Comparison of ENCODE assay signal across 20 cellular contexts in genomic region chr3:110530902-110531301, GRCh38.
A peak's percentile ranks its signal among the peaks of the same experiment; 100 is the strongest.
DNase-seq lines count a peak whose midpoint lies in the region; ATAC-seq and TF ChIP-seq lines count a peak whose summit lies in the region.
"Had no signal": no experiment of that assay in that cellular context is flagged by ENCODE, and none has a peak within 500 bp of the region (broad histone marks: within the 10 kb centered on the region; RNA-seq: fewer than 3 reads in every experiment).

No MANE protein-coding gene starts in this region.

- no peak overlapping the region for H2AK9ac ChIP-seq in IMR-90 (replicated peaks; ENCODE audit: low read depth, low read length, poor library complexity)

- peak overlapping the region; percentile 10; the same call in 1 of the 2 replicates for H4K91ac ChIP-seq in IMR-90 (ENCODE audit: insufficient read depth, low read depth, low read length)

- H3K14ac ChIP-seq in IMR-90 (replicated peaks; ENCODE audit: low read depth, low read length) = peak overlapping the region; percentile 72

- CTCF ChIA-PET in IMR-90 (lab: Yijun Ruan, JAX) = interaction anchor here (1.6 kb wide), 2 partner anchors 10 to 57 kb away, joined by 3 to 4 read pairs; no protein-coding TSS in a partner anchor

- H3K9me3 Mint-ChIP-seq in activated T-cell treated with anti-CD3 and anti-CD28 coated beads, Interleukin-2, amount 50 U/mL, for 24 hours = no peaks in the 10 kb centered on the region

- no peaks in the 10 kb centered on the region for H3K9me3 ChIP-seq in IMR-90 (ENCODE audit: control insufficient read depth, insufficient read depth, low read length)
- H3K9me3 ChIP-seq: A549, BE2C, BLaER1 had no signal

- peak overlapping the region; percentile 60 for H2BK20ac ChIP-seq in IMR-90 (ENCODE audit: low read depth, low read length)

- H2AK5ac ChIP-seq in IMR-90 (ENCODE audit: low read depth, low read length) = 0 out of 2 replicates have a peak overlapping the region, but pooled peaks have one; percentile 37

- POLR2A ChIA-PET in IMR-90 (lab: Charles Lee; ENCODE audit: unreplicated experiment) = no interaction called here

- H3K4ac ChIP-seq in IMR-90 (ENCODE audit: low read depth, low read length) = peak overlapping the region; percentile 17; the same call in 1 of the 2 replicates

- no peaks in the 10 kb centered on the region for H3K36me3 ChIP-seq in IMR-90 (ENCODE audit: control insufficient read depth, insufficient read depth, low read length)
- H3K36me3 ChIP-seq: BE2C, BLaER1 had no signal

- peak overlapping the region; percentile 25 for H2BK5ac ChIP-seq in IMR-90 (ENCODE audit: low read depth, low read length, poor library complexity, severe bottlenecking)

- no peaks in the 10 kb centered on the region for H3K27me3 Mint-ChIP-seq in activated T-cell treated with anti-CD3 and anti-CD28 coated beads, Interleukin-2, amount 50 U/mL, for 24 hours
- H3K27me3 Mint-ChIP-seq: CD4-positive, CD25-positive, alpha-beta regulatory T cell had no signal

- in situ Hi-C loops in IMR-90 (cut with MboI; ENCODE audit: low sequenced_read_pairs) = no loop called here

- BruUV-seq in IMR-90 (replicated peaks; lab: Mats Ljungman, UMichigan) = no TSS peak

- peak overlapping the region; percentile 63; the same call in 2 of the 3 replicates for H2BK15ac ChIP-seq in IMR-90 (ENCODE audit: low read depth, low read length)

- H3K36me3 Mint-ChIP-seq in activated T-cell treated with anti-CD3 and anti-CD28 coated beads, Interleukin-2, amount 50 U/mL, for 24 hours (ENCODE audit: low read depth) = no peaks in the 10 kb centered on the region
- H3K36me3 Mint-ChIP-seq: CD14-positive monocyte; CD4-positive, alpha-beta memory T cell; CD4-positive, CD25-positive, alpha-beta regulatory T cell; CD8-positive, alpha-beta memory T cell had no signal

- H3K4me3 ChIP-seq in IMR-90 (ENCODE audit: insufficient read depth, low read depth, low read length) (no peak overlapping the region), choroid plexus epithelial cell (ENCODE audit: low read depth, low read length) (no peak overlapping the region), fibroblast of villous mesenchyme (ENCODE audit: low read depth, low read length) (no peak overlapping the region)
- H3K4me3 ChIP-seq: A549, BLaER1 had no signal

- DNase-seq in IMR-90 (peak; percentile 54), choroid plexus epithelial cell (ENCODE audit: low read depth) (peak; percentile 16), fibroblast of villous mesenchyme (ENCODE audit: low read depth) (peak; percentile 17), GOT3 (lab: John Stamatoyannopoulos, UW) (no peak), DMS53 (lab: John Stamatoyannopoulos, UW) (no peak)
- DNase-seq in activated T-cell treated with anti-CD3 and anti-CD28 coated beads, Interleukin-2, amount 50 U/mL, for 24 hours = no peak
- DNase-seq: BE2C; C1 segment of cervical spinal cord; CD4-positive, alpha-beta memory T cell; CD4-positive, CD25-positive, alpha-beta regulatory T cell; CD8-positive, alpha-beta memory T cell; COR-L47; DMS 273 treated with DMSO at 0.1 percent for 48 hours; DMS153; DMS79 treated with DMSO at 0.1 percent for 48 hours; GF-D8 had no signal

- H4K5ac ChIP-seq in IMR-90 (ENCODE audit: low read depth, low read length) = peak overlapping the region; percentile 77; the same call in 1 of the 2 replicates

- no peak overlapping the region for H3K23ac ChIP-seq in IMR-90 (ENCODE audit: low read depth, low read length)

- H4K20me1 ChIP-seq in IMR-90 (ENCODE audit: insufficient read depth, low read length) = no peaks in the 10 kb centered on the region
- H4K20me1 ChIP-seq: BLaER1 had no signal

- TF ChIP-seq RAD21 in IMR-90 (IDR thresholded peaks at IDR 0.05; ENCODE audit: low read length) = no peak

- H3K27ac ChIP-seq in IMR-90 (ENCODE audit: insufficient read depth, low read length) = no peak overlapping the region
- H3K27ac ChIP-seq: 22Rv1, A549, BLaER1 had no signal

- H2AFZ ChIP-seq in IMR-90 (replicated peaks; ENCODE audit: low read length, poor library complexity) = no peak overlapping the region

- TF ChIP-seq POLR2A in IMR-90 (IDR thresholded peaks at IDR 0.05; ENCODE audit: low read depth, low read length) = no peak

- no peak overlapping the region for H3K9ac ChIP-seq in IMR-90 (ENCODE audit: low read depth, low read length)
- H3K9ac ChIP-seq: BLaER1 had no signal

- no peaks in the 10 kb centered on the region for H3K27me3 ChIP-seq in IMR-90 (ENCODE audit: control insufficient read depth, insufficient read depth, low read length)
- H3K27me3 ChIP-seq: BE2C, BLaER1 had no signal

- H4K8ac ChIP-seq in IMR-90 (ENCODE audit: low read depth in 2 of 2, low read length in 2 of 2) = peak overlapping the region; percentile 14 to 27; a peak in 3 of 4 replicates

- peak overlapping the region; percentile 96; the same call in 1 of the 2 replicates for H3K18ac ChIP-seq in IMR-90 (ENCODE audit: low read depth, low read length)

- no peak for ATAC-seq in IMR-90 (ENCODE audit: low read depth)
- ATAC-seq: A549 had no signal

- H3K9me1 ChIP-seq in IMR-90 (ENCODE audit: insufficient read depth, low read length) = no peaks in the 10 kb centered on the region

- peaks cover 0 to 5% of the 10 kb centered on the region in 2 experiments; a peak in 1 of 4 replicates for H3K79me1 ChIP-seq in IMR-90 (ENCODE audit: low read depth in 1 of 2, low read length in 2 of 2)

- no peak for TF ChIP-seq CTCF in IMR-90 (conservative IDR thresholded peaks at IDR 0.05; ENCODE audit: low read depth, low read length)
- TF ChIP-seq CTCF in choroid plexus epithelial cell (conservative IDR thresholded peaks at IDR 0.05; ENCODE audit: low read depth, low read length) = no peak
- no peak for TF ChIP-seq CTCF in fibroblast of villous mesenchyme (IDR thresholded peaks at IDR 0.05; ENCODE audit: insufficient read depth, low read depth, low read length)

- H3K4me1 Mint-ChIP-seq in activated T-cell treated with anti-CD3 and anti-CD28 coated beads, Interleukin-2, amount 50 U/mL, for 24 hours (ENCODE audit: low read depth) = no peaks in the 10 kb centered on the region
- H3K4me1 Mint-ChIP-seq: CD14-positive monocyte; CD4-positive, alpha-beta memory T cell; CD4-positive, CD25-positive, alpha-beta regulatory T cell; CD8-positive, alpha-beta memory T cell had no signal

- H3K4me2 ChIP-seq in IMR-90 (ENCODE audit: low read depth, low read length) = peak overlapping the region; percentile 22; the same call in 1 of the 2 replicates
- H3K4me2 ChIP-seq: A549, BLaER1 had no signal

- H2BK120ac ChIP-seq in IMR-90 (ENCODE audit: low read depth, low read length) = peak overlapping the region; percentile 73

- H3K56ac ChIP-seq in IMR-90 (ENCODE audit: extremely low read depth, insufficient read depth, low read length) = no peak overlapping the region

- no peak overlapping the region for H3K27ac Mint-ChIP-seq in activated T-cell treated with anti-CD3 and anti-CD28 coated beads, Interleukin-2, amount 50 U/mL, for 24 hours
- H3K27ac Mint-ChIP-seq: CD14-positive monocyte; CD4-positive, alpha-beta memory T cell; CD4-positive, CD25-positive, alpha-beta regulatory T cell; CD8-positive, alpha-beta memory T cell had no signal

- peaks cover 15% of the 10 kb centered on the region for H3K4me1 ChIP-seq in IMR-90 (ENCODE audit: control insufficient read depth, insufficient read depth, low read length)
- H3K4me1 ChIP-seq: BE2C, BLaER1 had no signal

- WGBS in IMR-90 (ENCODE audit: extremely low coverage in 2 of 2, insufficient read length in 1 of 2), 2 experiments = 0% methylated on average over 1 of the region's 2 CpGs; no CpG with 5 or more reads in 1 of the 2 experiments

- no peak overlapping the region for H3K4me3 Mint-ChIP-seq in activated T-cell treated with anti-CD3 and anti-CD28 coated beads, Interleukin-2, amount 50 U/mL, for 24 hours
- H3K4me3 Mint-ChIP-seq: CD14-positive monocyte; CD4-positive, alpha-beta memory T cell; CD4-positive, CD25-positive, alpha-beta regulatory T cell; CD8-positive, alpha-beta memory T cell had no signal

- dilution Hi-C loops in IMR-90 (cut with HindIII; ENCODE audit: low sequenced_read_pairs, unreplicated experiment) = no loop called here

- intact Hi-C loops in IMR-90 (cut with micrococcal nuclease) = loop anchor here (5.0 kb wide), 2 partner anchors 36 to 241 kb away; no protein-coding TSS in a partner anchor

TF ChIP-seq in IMR-90, 13 proteins besides CTCF, POLR2A, EP300 and RAD21:
- TF ChIP-seq RFX5 (IDR thresholded peaks at IDR 0.05; ENCODE audit: low read depth, low read length) = no peak
- TF ChIP-seq BHLHE40 (IDR thresholded peaks at IDR 0.05; ENCODE audit: low read depth, low read length) = no peak
- TF ChIP-seq SMC3 (IDR thresholded peaks at IDR 0.05; ENCODE audit: low read depth, low read length) = no peak
- TF ChIP-seq ELK1 (IDR thresholded peaks at IDR 0.05; ENCODE audit: borderline replicate concordance, low read depth, low read length) = no peak
- TF ChIP-seq NFE2L2 (IDR thresholded peaks at IDR 0.05; ENCODE audit: low read depth, low read length) = no peak
- no peak for TF ChIP-seq CEBPB (IDR thresholded peaks at IDR 0.05; ENCODE audit: low read depth, low read length)
- TF ChIP-seq MAFK (IDR thresholded peaks at IDR 0.05; ENCODE audit: low read depth, low read length) = no peak
- no peak for TF ChIP-seq CHD1 (IDR thresholded peaks at IDR 0.05; ENCODE audit: low read depth, low read length)
- no peak for TF ChIP-seq MAZ (IDR thresholded peaks at IDR 0.05; ENCODE audit: borderline replicate concordance, low read depth, low read length)
- no peak for TF ChIP-seq MXI1 (IDR thresholded peaks at IDR 0.05; ENCODE audit: borderline replicate concordance, low read depth, low read length)
- no peak for TF ChIP-seq USF2 (IDR thresholded peaks at IDR 0.05; ENCODE audit: low read depth, low read length)
- no peak for TF ChIP-seq RCOR1 (IDR thresholded peaks at IDR 0.05; ENCODE audit: insufficient replicate concordance, low read length)
- TF ChIP-seq FOS (IDR thresholded peaks at IDR 0.05; ENCODE audit: low read depth, low read length) = no peak

Comparison
In these comparisons a context has a peak if more than half of its experiments do, and no peak if none do; other contexts are left out.
1. DNase-seq: peak in IMR-90 (single experiment), choroid plexus epithelial cell (single experiment) and fibroblast of villous mesenchyme (single experiment); none in GOT3 (single experiment), activated T-cell treated with anti-CD3 and anti-CD28 coated beads, Interleukin-2, amount 50 U/mL, for 24 hours (single experiment) and DMS53 (single experiment).